In the genomic region with DNA sequence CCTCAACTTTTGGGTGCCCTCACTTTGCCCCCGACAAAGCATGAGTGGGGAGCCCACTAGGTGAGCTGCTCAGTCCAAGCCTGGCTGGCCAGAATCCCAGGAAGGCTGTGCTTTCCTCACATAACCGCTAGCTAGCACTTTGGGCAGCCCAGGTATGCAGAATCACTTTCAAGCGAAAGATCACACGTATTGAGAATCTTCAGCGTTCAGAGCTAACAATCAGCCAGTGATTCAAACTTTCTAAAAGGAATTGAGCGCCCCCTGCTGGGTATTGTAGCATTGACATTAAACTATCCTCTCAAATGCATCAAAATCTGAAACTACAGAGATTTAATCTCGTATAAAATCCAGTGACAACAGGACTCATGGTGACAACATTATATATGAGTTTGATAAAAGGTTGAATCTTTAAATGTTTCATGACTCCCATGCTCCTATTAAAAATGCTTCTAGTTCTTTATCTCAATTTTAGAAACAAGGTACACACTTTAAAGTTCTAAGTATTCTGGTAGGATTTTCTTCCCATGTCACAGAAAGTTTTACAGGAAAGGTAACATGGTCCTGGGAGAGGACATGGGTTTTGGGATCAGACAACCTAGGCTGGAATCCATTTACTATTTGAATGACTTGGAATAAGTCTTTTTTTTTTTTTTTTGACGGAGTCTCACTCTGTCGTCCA, we compare ENCODE assay signal across 8 cellular contexts. TPM values are rescaled to one million over a fixed set of nuclear protein-coding genes. Genes with fewer than 3 reads are reported as not detected.
A peak's percentile ranks its signal among the peaks of the same experiment; 100 is the strongest.
DNase-seq lines count a peak whose midpoint lies in the region; ATAC-seq, FAIRE-seq and TF ChIP-seq lines count a peak whose summit lies in the region.

No MANE protein-coding gene starts in this region.

- H3K9me2 ChIP-seq in SU-DHL-6 (replicated peaks; ENCODE audit: insufficient read depth, low read length) = no peaks in the 10 kb centered on the region

- H3K36me3 Mint-ChIP-seq in activated naive CD8-positive, alpha-beta T cell treated with anti-CD3 and anti-CD28 coated beads, Interleukin-2, amount 50 U/mL, for 24 hours (ENCODE audit: low read depth) = peaks cover 21% of the 10 kb centered on the region

- H3F3A ChIP-seq in SU-DHL-6 (ENCODE audit: insufficient read depth) = no peaks in the 10 kb centered on the region

- no peaks in the 10 kb centered on the region for H3K9me3 ChIP-seq in SU-DHL-6 (ENCODE audit: insufficient read depth, low read length)

- no peak overlapping the region for H3K27ac Mint-ChIP-seq in activated naive CD8-positive, alpha-beta T cell treated with anti-CD3 and anti-CD28 coated beads, Interleukin-2, amount 50 U/mL, for 24 hours

- no peak for TF ChIP-seq POLR2A in GM12892 (IDR thresholded peaks at IDR 0.05; ENCODE audit: low read depth, low read length)

- no peak overlapping the region for H3K4me2 ChIP-seq in SU-DHL-6 (ENCODE audit: low read depth, low read length, poor library complexity, severe bottlenecking)

- no peaks in the 10 kb centered on the region for H4K20me1 ChIP-seq in SU-DHL-6 (ENCODE audit: low read depth, low read length)

- no peaks in the 10 kb centered on the region for H3K9me3 Mint-ChIP-seq in activated naive CD8-positive, alpha-beta T cell treated with anti-CD3 and anti-CD28 coated beads, Interleukin-2, amount 50 U/mL, for 24 hours

- H3K27ac ChIP-seq in 22Rv1 (no peak overlapping the region), SU-DHL-6 (ENCODE audit: low read depth, low read length) (no peak overlapping the region)

- peak; percentile 79 for FAIRE-seq in GM12892 (lab: Jason Lieb, UNC)

- H3K27me3 ChIP-seq in SU-DHL-6 (ENCODE audit: low read length) = no peaks in the 10 kb centered on the region

- H3K79me2 ChIP-seq in SU-DHL-6 (ENCODE audit: insufficient read depth, low read length) = no peaks in the 10 kb centered on the region

- H3K4me3 Mint-ChIP-seq in activated naive CD8-positive, alpha-beta T cell treated with anti-CD3 and anti-CD28 coated beads, Interleukin-2, amount 50 U/mL, for 24 hours = no peak overlapping the region

- no peak overlapping the region for H2AFZ ChIP-seq in SU-DHL-6 (ENCODE audit: low read depth, low read length, severe bottlenecking)

- H3K4me1 Mint-ChIP-seq in activated naive CD8-positive, alpha-beta T cell treated with anti-CD3 and anti-CD28 coated beads, Interleukin-2, amount 50 U/mL, for 24 hours = no peaks in the 10 kb centered on the region

- TF ChIP-seq CTCF in 22Rv1 (IDR thresholded peaks at IDR 0.05) (peak; percentile 80), SU-DHL-6 (IDR thresholded peaks at IDR 0.05; ENCODE audit: insufficient read depth, low read length, poor library complexity, severe bottlenecking) (peak; percentile 72), retinal pigment epithelial cell (conservative IDR thresholded peaks at IDR 0.05; ENCODE audit: low read depth, low read length) (peak; percentile 64)

- DNase-seq in GM12892 (ENCODE audit: insufficient read length) (no peak), MV-4-11 (lab: John Stamatoyannopoulos, UW) (peak; percentile 34), left cardiac atrium (peak; percentile 74), retinal pigment epithelial cell (ENCODE audit: low read depth) (no peak)
- DNase-seq in activated naive CD8-positive, alpha-beta T cell treated with anti-CD3 and anti-CD28 coated beads, Interleukin-2, amount 50 U/mL, for 24 hours = peak; percentile 80

- H3K9ac ChIP-seq in SU-DHL-6 (ENCODE audit: low read length) = no peak overlapping the region

- peaks cover 13% of the 10 kb centered on the region for H3K36me3 ChIP-seq in SU-DHL-6 (ENCODE audit: low read length)

- no peaks in the 10 kb centered on the region for H3K27me3 Mint-ChIP-seq in activated naive CD8-positive, alpha-beta T cell treated with anti-CD3 and anti-CD28 coated beads, Interleukin-2, amount 50 U/mL, for 24 hours

- intact Hi-C loops in left cardiac atrium (cut with DNase I) = loop anchor here (1.0 to 10.0 kb wide), 6 partner anchors 99 to 277 kb away; partner anchors contain the start of gene AMOTL2 (in 2 of the 2)

- ATAC-seq in activated naive CD8-positive, alpha-beta T cell treated with anti-CD3 and anti-CD28 coated beads, Interleukin-2, amount 50 U/mL, for 24 hours = no peak
- ATAC-seq in left cardiac atrium = peak; percentile 35 to 65
- ATAC-seq in GM18870 (IDR thresholded peaks at IDR 0.05; ENCODE audit: unreplicated experiment) = no peak

- H3K4me3 ChIP-seq in SU-DHL-6 (ENCODE audit: insufficient read depth, low read length, poor library complexity, severe bottlenecking) (no peak overlapping the region), retinal pigment epithelial cell (ENCODE audit: low read length) (no peak overlapping the region)

RNA-seq across cellular contexts. Expression of gene ANAPC13, which starts 11.8 kb away (rescaled TPM):
- polyA plus RNA-seq in GM12892 (2012; ENCODE audit: missing spikeins) = 29.7 TPM
- total RNA-seq in left cardiac atrium = 10 to 100 TPM; 63.2 to 83.9 TPM

RNA-seq across cellular contexts. Expression of gene CEP63, which starts 11.8 kb away (rescaled TPM):
- 15.8 TPM for polyA plus RNA-seq in GM12892 (2012; ENCODE audit: missing spikeins)
- total RNA-seq in left cardiac atrium = 10 to 100 TPM; 30.2 to 31.7 TPM

Comparison
In these comparisons a context has a peak if more than half of its experiments do, and no peak if none do; other contexts are left out.
1. DNase-seq: peak in MV-4-11 (single experiment), activated naive CD8-positive, alpha-beta T cell treated with anti-CD3 and anti-CD28 coated beads, Interleukin-2, amount 50 U/mL, for 24 hours (single experiment) and left cardiac atrium (single experiment); none in GM12892 (single experiment) and retinal pigment epithelial cell (single experiment).
2. ATAC-seq: peak in left cardiac atrium (2 of 2); none in activated naive CD8-positive, alpha-beta T cell treated with anti-CD3 and anti-CD28 coated beads, Interleukin-2, amount 50 U/mL, for 24 hours (single experiment) and GM18870 (single experiment).
3. Peak in every context shown above with its lines, with median percentiles within 50 percentile points of each other: CTCF ChIP-seq.